Comparison of ENCODE assay signal across 26 cellular contexts in the genomic region with DNA sequence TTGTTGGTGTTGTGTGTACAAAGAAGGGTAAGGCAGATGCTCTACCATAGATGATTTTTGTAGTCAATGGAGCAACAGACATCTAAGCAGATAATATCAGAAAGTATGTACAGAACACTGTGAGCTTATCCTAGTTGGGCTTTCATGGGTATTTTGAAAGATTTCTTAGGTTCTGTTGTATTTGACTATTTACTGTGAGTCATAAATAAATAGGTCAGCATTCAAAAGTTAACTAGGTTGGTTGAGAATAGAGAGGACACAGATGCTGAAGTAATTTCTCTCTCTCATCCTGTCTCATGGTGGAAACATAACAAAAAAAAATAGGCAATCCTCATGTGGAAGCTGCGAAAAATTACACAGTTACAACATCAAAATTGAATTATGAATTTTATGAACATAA.
"Had no signal": no experiment of that assay in that cellular context is flagged by ENCODE, and none has a peak within 500 bp of the region (broad histone marks: within the 10 kb centered on the region; RNA-seq: fewer than 3 reads in every experiment).

No MANE protein-coding gene starts in this region.

- H3K36me3 ChIP-seq: left ventricle myocardium inferior, ovary, right atrium auricular region, right lobe of liver, stomach, thyroid gland, transverse colon, upper lobe of left lung had no signal

- H3K4me3 Mint-ChIP-seq: immature natural killer cell; mesothelial cell of epicardium; naive B cell; natural killer cell; nephron progenitor cell; stimulated activated naive B cell treated with anti-CD40 and anti-IgM and Interleukin-4, amounts not matched to agents 10 μg/mL and 1 μg/mL and 100 μg/mL, for 72 hours had no signal

- H3K4me1 Mint-ChIP-seq: immature natural killer cell; mesothelial cell of epicardium; naive B cell; natural killer cell; stimulated activated naive B cell treated with anti-CD40 and anti-IgM and Interleukin-4, amounts not matched to agents 10 μg/mL and 1 μg/mL and 100 μg/mL, for 72 hours had no signal

- H3K4me1 ChIP-seq: left ventricle myocardium inferior, right atrium auricular region, right lobe of liver, stomach, testis, thyroid gland, transverse colon, upper lobe of left lung had no signal

- H3K4me3 ChIP-seq: left ventricle myocardium inferior, lung, ovary, right atrium auricular region, right lobe of liver, skin epidermis, stomach, testis, thyroid gland, transverse colon, upper lobe of left lung had no signal

- H3K27me3 ChIP-seq: ovary, right atrium auricular region, right lobe of liver, stomach, testis, thyroid gland, transverse colon, upper lobe of left lung had no signal

- DNase-seq: hippocampal formation; immature natural killer cell; islet precursor cell; left ventricle myocardium inferior; mesendoderm; naive B cell; natural killer cell; nephron progenitor cell; ovary; right lobe of liver; stimulated activated CD4-positive, alpha-beta T cell treated with anti-CD3 and anti-CD28 coated beads, Interleukin-12 subunit alpha, Interleukin-12 subunit beta, amount 100 ng/mL, for 4 hours; stimulated activated CD4-positive, alpha-beta T cell treated with anti-CD3 and anti-CD28 coated beads, Interleukin-15, amount 100 ng/mL, for 24 hours; stimulated activated CD4-positive, alpha-beta T cell treated with anti-CD3 and anti-CD28 coated beads, Interleukin-2, amount 100 ng/mL, for 24 hours; stimulated activated CD4-positive, alpha-beta T cell treated with anti-CD3 and anti-CD28 coated beads, Interleukin-4, amount 100 ng/mL, for 1 hour; stimulated activated naive B cell treated with anti-CD40 and anti-IgM and Interleukin-4, amounts not matched to agents 10 μg/mL and 1 μg/mL and 100 μg/mL, for 72 hours; stimulated activated naive CD8-positive, alpha-beta T cell treated with anti-CD3 and anti-CD28 coated beads, Interleukin-15, Interleukin-2, amounts not matched to agents 100 U/mL and 50 U/mL, for 24 hours; stomach; testis; thyroid gland; transverse colon; upper lobe of left lung had no signal

- H3K27ac ChIP-seq: left ventricle myocardium inferior, ovary, right atrium auricular region, right lobe of liver, skin epidermis, stomach, testis, thyroid gland, transverse colon, upper lobe of left lung had no signal

- H3K27me3 Mint-ChIP-seq: naive B cell; progenitor cell of endocrine pancreas; stimulated activated naive B cell treated with anti-CD40 and anti-IgM and Interleukin-4, amounts not matched to agents 10 μg/mL and 1 μg/mL and 100 μg/mL, for 72 hours had no signal

- H3K27ac Mint-ChIP-seq: immature natural killer cell; mesothelial cell of epicardium; naive B cell; natural killer cell; nephron progenitor cell; progenitor cell of endocrine pancreas; stimulated activated naive B cell treated with anti-CD40 and anti-IgM and Interleukin-4, amounts not matched to agents 10 μg/mL and 1 μg/mL and 100 μg/mL, for 72 hours had no signal

- H3K9me3 ChIP-seq: ovary, testis, thyroid gland had no signal
